Comparison of ENCODE assay signal across 10 cellular contexts in genomic region chr2:62794791-62795190, GRCh38.
DNase-seq lines count a peak whose midpoint lies in the region; ATAC-seq and TF ChIP-seq lines count a peak whose summit lies in the region.
"Had no signal": no experiment of that assay in that cellular context is flagged by ENCODE, and none has a peak within 500 bp of the region (broad histone marks: within the 10 kb centered on the region; RNA-seq: fewer than 3 reads in every experiment).

No MANE protein-coding gene starts in this region.

- intact Hi-C loops in left colon (cut with DNase I, micrococcal nuclease) = no loop called here
- intact Hi-C loops in heart right ventricle (cut with DNase I) = loop anchor here in 2 of 10 donors (10.0 kb wide), 2 partner anchors 220 to 690 kb away; no protein-coding TSS in a partner anchor

- H3K9me3 ChIP-seq in heart right ventricle = no peaks in the 10 kb centered on the region

- peak; percentile 75 for ATAC-seq in left colon
- ATAC-seq in heart right ventricle = no peak

- H3K4me3 ChIP-seq in astrocyte of the spinal cord (ENCODE audit: low read depth, low read length) = no peak overlapping the region
- H3K4me3 ChIP-seq in heart right ventricle = no peak overlapping the region
- H3K4me3 ChIP-seq: neural progenitor cell had no signal

- in situ Hi-C loops in astrocyte of the spinal cord (cut with HindIII; ENCODE audit: low sequenced_read_pairs) = no loop called here

- H3K27me3 ChIP-seq in heart right ventricle = no peaks in the 10 kb centered on the region
- H3K27me3 ChIP-seq: neural progenitor cell had no signal

- peak; percentile 19 for DNase-seq in DMS79 (lab: John Stamatoyannopoulos, UW)
- DNase-seq in NCI-H1694 (lab: John Stamatoyannopoulos, UW) = peak; percentile 67
- DNase-seq in astrocyte of the spinal cord (ENCODE audit: low read depth, low spot score) = peak; percentile 42
- DNase-seq in left colon = no peak
- no peak for DNase-seq in amygdala (lab: John Stamatoyannopoulos, UW)
- no peak for DNase-seq in heart right ventricle
- DNase-seq in stimulated activated CD4-positive, alpha-beta T cell treated with anti-CD3 and anti-CD28 coated beads, Interleukin-15, amount 100 ng/mL, for 24 hours = no peak
- no peak for DNase-seq in NK-92 (lab: John Stamatoyannopoulos, UW; ENCODE audit: unreplicated experiment)
- DNase-seq: activated CD8-positive, alpha-beta memory T cell treated with anti-CD3 and anti-CD28 coated beads, Interleukin-2, amount 50 U/mL, for 48 hours had no signal

- peaks cover 0 to 20% (median 6%) of the 10 kb centered on the region in 9 donors for H3K4me1 ChIP-seq in heart right ventricle
- H3K4me1 ChIP-seq: neural progenitor cell had no signal

- WGBS in heart right ventricle, 2 donors = 41 to 43% methylated on average over 2 of the region's 2 CpGs

- TF ChIP-seq CTCF in astrocyte of the spinal cord (IDR thresholded peaks at IDR 0.05; ENCODE audit: low read depth, low read length) (no peak), heart right ventricle (IDR thresholded peaks at IDR 0.05) (no peak)

- H3K27ac ChIP-seq in heart right ventricle = no peak overlapping the region
- H3K27ac ChIP-seq: neural progenitor cell had no signal

- H3K36me3 ChIP-seq in heart right ventricle = no peaks in the 10 kb centered on the region
- H3K36me3 ChIP-seq: neural progenitor cell had no signal

Comparison
In these comparisons a context has a peak if more than half of its experiments do, and no peak if none do; other contexts are left out.
1. DNase-seq: peak in DMS79 (single experiment), NCI-H1694 (single experiment) and astrocyte of the spinal cord (single experiment); none in left colon (0 of 2), amygdala (0 of 56), heart right ventricle (0 of 2), stimulated activated CD4-positive, alpha-beta T cell treated with anti-CD3 and anti-CD28 coated beads, Interleukin-15, amount 100 ng/mL, for 24 hours (single experiment) and NK-92 (single experiment).